ENCODE assay signal across 18 cellular contexts in the genomic region with DNA sequence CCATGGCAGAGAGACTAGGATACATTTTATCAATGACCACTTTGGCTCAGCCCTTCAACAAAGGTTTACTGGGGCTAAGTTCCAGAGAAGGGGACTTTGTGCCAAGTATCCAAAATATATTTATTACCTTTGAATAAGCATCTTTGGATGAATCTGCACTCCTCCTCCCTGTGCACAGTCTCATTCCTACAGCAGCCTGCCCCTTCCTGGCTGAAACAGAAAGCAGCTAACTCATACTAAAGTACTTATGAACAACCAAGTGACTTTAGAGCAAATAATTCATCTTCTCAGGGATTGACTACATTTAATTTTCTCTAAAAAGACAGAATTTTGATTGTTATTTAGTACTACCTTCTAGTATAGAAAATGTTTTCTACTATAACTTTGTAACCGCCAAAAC.
"Had no signal": no experiment of that assay in that cellular context is flagged by ENCODE, and none has a peak within 500 bp of the region (broad histone marks: within the 10 kb centered on the region; RNA-seq: fewer than 3 reads in every experiment).

No MANE protein-coding gene starts in this region.

- DNase-seq: activated CD4-positive, alpha-beta T cell treated with anti-CD3 and anti-CD28 coated beads for 1 hour; activated CD8-positive, alpha-beta T cell treated with anti-CD3 and anti-CD28 coated beads, Interleukin-2, amount 10 ng/mL, durations not matched to agents 7 days and 5 days; activated gamma-delta T cell; activated T-cell treated with anti-CD3 and anti-CD28 coated beads, Interleukin-2, amount 50 U/mL, for 4 hours; amniotic stem cell; effector CD8-positive, alpha-beta T cell; heart right ventricle; left lung; psoas muscle; right cardiac atrium; stimulated activated naive CD8-positive, alpha-beta T cell treated with anti-CD3 and anti-CD28 coated beads, Interleukin-15, amount 100 ng/mL, for 72 hours; WERI-Rb-1 had no signal

- H3K27ac Mint-ChIP-seq: activated CD8-positive, alpha-beta T cell treated with anti-CD3 and anti-CD28 coated beads, Interleukin-2, amount 10 ng/mL, durations not matched to agents 7 days and 5 days; activated naive CD8-positive, alpha-beta T cell; dendritic cell treated with granulocyte-macrophage colony-stimulating factor and Interleukin-4, amounts not matched to agents 40 ng/mL and 50 ng/mL, for 4 days; stimulated activated naive CD8-positive, alpha-beta T cell treated with anti-CD3 and anti-CD28 coated beads, Interleukin-15, amount 100 ng/mL, for 72 hours; type B pancreatic cell had no signal

- H3K36me3 Mint-ChIP-seq: activated naive CD8-positive, alpha-beta T cell; type B pancreatic cell had no signal

- H3K27me3 Mint-ChIP-seq: dendritic cell treated with granulocyte-macrophage colony-stimulating factor and Interleukin-4, amounts not matched to agents 40 ng/mL and 50 ng/mL, for 4 days had no signal

- ATAC-seq: activated CD8-positive, alpha-beta T cell treated with anti-CD3 and anti-CD28 coated beads, Interleukin-2, amount 10 ng/mL, durations not matched to agents 7 days and 5 days; gastroesophageal sphincter; heart right ventricle; left lung; psoas muscle; right cardiac atrium; stimulated activated naive CD8-positive, alpha-beta T cell treated with anti-CD3 and anti-CD28 coated beads, Interleukin-15, amount 100 ng/mL, for 72 hours had no signal

- H3K36me3 ChIP-seq: esophagus muscularis mucosa, gastroesophageal sphincter, heart right ventricle, left lung, WERI-Rb-1 had no signal

- H3K4me3 ChIP-seq: esophagus muscularis mucosa, gastroesophageal sphincter, heart right ventricle, left lung, psoas muscle had no signal

- H3K9me3 ChIP-seq: esophagus muscularis mucosa, gastroesophageal sphincter, heart right ventricle, left lung, psoas muscle had no signal

- H3K4me1 ChIP-seq: gastroesophageal sphincter, left lung, psoas muscle had no signal

- H3K9me3 Mint-ChIP-seq: activated T-cell treated with anti-CD3 and anti-CD28 coated beads, Interleukin-2, amount 50 U/mL, for 4 hours; dendritic cell treated with granulocyte-macrophage colony-stimulating factor and Interleukin-4, amounts not matched to agents 40 ng/mL and 50 ng/mL, for 4 days; neural crest cell; stimulated activated naive CD8-positive, alpha-beta T cell treated with anti-CD3 and anti-CD28 coated beads, Interleukin-15, amount 100 ng/mL, for 72 hours; type B pancreatic cell had no signal

- H3K27me3 ChIP-seq: esophagus muscularis mucosa, gastroesophageal sphincter, heart right ventricle, left lung had no signal

- H3K27ac ChIP-seq: esophagus muscularis mucosa, gastroesophageal sphincter, heart right ventricle, left lung, psoas muscle, WERI-Rb-1 had no signal

- H3K4me3 Mint-ChIP-seq: activated CD8-positive, alpha-beta T cell treated with anti-CD3 and anti-CD28 coated beads, Interleukin-2, amount 10 ng/mL, durations not matched to agents 7 days and 5 days; activated naive CD8-positive, alpha-beta T cell; activated T-cell treated with anti-CD3 and anti-CD28 coated beads, Interleukin-2, amount 50 U/mL, for 4 hours; dendritic cell treated with granulocyte-macrophage colony-stimulating factor and Interleukin-4, amounts not matched to agents 40 ng/mL and 50 ng/mL, for 4 days; neural crest cell; stimulated activated naive CD8-positive, alpha-beta T cell treated with anti-CD3 and anti-CD28 coated beads, Interleukin-15, amount 100 ng/mL, for 72 hours; type B pancreatic cell had no signal
